Comparison of ENCODE assay signal across 2 cellular contexts in the genomic region with DNA sequence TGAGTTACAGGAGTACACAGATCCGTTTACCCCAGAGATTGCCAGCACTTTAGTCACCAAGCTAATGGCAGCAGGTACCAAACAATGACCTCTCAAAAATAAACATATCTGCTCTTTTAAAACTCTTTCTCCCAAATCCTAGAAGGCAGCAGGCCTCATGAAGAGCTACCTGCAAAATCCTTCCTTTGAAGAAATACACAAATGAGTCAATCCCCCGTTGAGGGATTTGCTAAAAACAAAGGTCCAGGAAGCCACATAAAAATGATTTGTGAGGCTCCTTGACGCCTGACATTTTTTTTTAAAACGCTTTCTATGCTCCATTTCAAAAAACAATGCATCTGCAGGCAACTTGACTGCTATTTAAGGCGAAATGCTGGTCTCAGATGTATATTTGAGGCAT.
TF ChIP-seq lines count a peak whose summit lies in the region.

No MANE protein-coding gene starts in this region.

TF ChIP-seq in SK-N-SH, 30 proteins besides CTCF, POLR2A, EP300 and RAD21 (continued from another document):
- TF ChIP-seq, protein P1, sequence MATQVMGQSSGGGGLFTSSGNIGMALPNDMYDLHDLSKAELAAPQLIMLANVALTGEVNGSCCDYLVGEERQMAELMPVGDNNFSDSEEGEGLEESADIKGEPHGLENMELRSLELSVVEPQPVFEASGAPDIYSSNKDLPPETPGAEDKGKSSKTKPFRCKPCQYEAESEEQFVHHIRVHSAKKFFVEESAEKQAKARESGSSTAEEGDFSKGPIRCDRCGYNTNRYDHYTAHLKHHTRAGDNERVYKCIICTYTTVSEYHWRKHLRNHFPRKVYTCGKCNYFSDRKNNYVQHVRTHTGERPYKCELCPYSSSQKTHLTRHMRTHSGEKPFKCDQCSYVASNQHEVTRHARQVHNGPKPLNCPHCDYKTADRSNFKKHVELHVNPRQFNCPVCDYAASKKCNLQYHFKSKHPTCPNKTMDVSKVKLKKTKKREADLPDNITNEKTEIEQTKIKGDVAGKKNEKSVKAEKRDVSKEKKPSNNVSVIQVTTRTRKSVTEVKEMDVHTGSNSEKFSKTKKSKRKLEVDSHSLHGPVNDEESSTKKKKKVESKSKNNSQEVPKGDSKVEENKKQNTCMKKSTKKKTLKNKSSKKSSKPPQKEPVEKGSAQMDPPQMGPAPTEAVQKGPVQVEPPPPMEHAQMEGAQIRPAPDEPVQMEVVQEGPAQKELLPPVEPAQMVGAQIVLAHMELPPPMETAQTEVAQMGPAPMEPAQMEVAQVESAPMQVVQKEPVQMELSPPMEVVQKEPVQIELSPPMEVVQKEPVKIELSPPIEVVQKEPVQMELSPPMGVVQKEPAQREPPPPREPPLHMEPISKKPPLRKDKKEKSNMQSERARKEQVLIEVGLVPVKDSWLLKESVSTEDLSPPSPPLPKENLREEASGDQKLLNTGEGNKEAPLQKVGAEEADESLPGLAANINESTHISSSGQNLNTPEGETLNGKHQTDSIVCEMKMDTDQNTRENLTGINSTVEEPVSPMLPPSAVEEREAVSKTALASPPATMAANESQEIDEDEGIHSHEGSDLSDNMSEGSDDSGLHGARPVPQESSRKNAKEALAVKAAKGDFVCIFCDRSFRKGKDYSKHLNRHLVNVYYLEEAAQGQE (IDR thresholded peaks at IDR 0.05; ENCODE audit: low read depth, low read length) = no peak
- TF ChIP-seq GABPA (IDR thresholded peaks at IDR 0.05; ENCODE audit: low read depth) = no peak

TF ChIP-seq in SK-N-SH treated with all-trans-retinoic acid at 6 μM for 48 hours, 23 proteins besides CTCF, POLR2A, EP300 and RAD21 (continued from another document):
- no peak for TF ChIP-seq ESRRG (CRISPR knock-in tag; IDR thresholded peaks at IDR 0.05)
- no peak for TF ChIP-seq ARNTL (CRISPR knock-in tag; IDR thresholded peaks at IDR 0.05; ENCODE audit: borderline replicate concordance, low read depth)
- TF ChIP-seq ZNF70 (CRISPR knock-in tag; IDR thresholded peaks at IDR 0.05) = no peak
- TF ChIP-seq GLIS3 (CRISPR knock-in tag; IDR thresholded peaks at IDR 0.05) = no peak
- TF ChIP-seq RARB (CRISPR knock-in tag; IDR thresholded peaks at IDR 0.05) = no peak
- TF ChIP-seq OSR1 (CRISPR knock-in tag; IDR thresholded peaks at IDR 0.05) = no peak
- no peak for TF ChIP-seq ZFP30 (CRISPR knock-in tag; IDR thresholded peaks at IDR 0.05)
- no peak for TF ChIP-seq ISL1 (CRISPR knock-in tag; IDR thresholded peaks at IDR 0.05)
